Comparison of ENCODE assay signal across 32 cellular contexts in the genomic region with DNA sequence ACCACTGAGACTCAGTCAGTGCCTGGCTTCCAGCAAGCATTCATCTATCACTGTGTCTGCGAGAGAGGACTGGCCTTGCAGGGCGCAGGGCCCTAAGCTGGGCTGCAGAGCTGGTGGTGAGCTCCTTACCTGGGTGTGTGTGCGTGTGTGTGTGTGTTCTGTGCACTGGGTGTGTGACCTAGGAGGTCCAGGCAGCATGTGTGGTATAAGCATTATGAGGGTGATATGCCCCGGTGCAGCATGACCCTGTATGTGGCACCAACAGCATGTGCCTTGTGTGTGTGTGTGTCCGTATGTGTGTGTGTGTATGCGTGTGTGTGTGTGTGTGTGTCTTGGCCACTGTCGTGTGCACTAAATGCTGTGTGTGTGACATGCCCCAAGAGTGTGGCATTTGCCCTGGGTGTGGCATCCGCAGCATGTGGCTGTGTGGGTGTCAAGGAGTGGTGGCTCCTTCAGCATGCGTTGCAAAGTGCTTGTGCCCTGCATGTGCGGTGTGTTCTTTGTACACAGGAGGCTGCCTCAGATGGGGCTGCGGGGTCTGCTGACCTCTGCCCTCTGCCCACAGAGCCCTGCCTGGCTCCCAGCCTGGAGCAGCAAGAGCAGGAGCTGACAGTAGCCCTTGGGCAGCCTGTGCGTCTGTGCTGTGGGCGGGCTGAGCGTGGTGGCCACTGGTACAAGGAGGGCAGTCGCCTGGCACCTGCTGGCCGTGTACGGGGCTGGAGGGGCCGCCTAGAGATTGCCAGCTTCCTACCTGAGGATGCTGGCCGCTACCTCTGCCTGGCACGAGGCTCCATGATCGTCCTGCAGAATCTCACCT. TPM values are rescaled to one million over a fixed set of nuclear protein-coding genes. Genes with fewer than 3 reads are reported as not detected.
A peak's percentile ranks its signal among the peaks of the same experiment; 100 is the strongest.
DNase-seq lines count a peak whose midpoint lies in the region; FAIRE-seq and TF ChIP-seq lines count a peak whose summit lies in the region.
"Had no signal": no experiment of that assay in that cellular context is flagged by ENCODE, and none has a peak within 500 bp of the region (broad histone marks: within the 10 kb centered on the region; RNA-seq: fewer than 3 reads in every experiment).

No MANE protein-coding gene starts in this region.

- TF ChIP-seq CTCF in Peyer's patch (IDR thresholded peaks at IDR 0.05) (no peak), fibroblast of pulmonary artery (IDR thresholded peaks at IDR 0.05; ENCODE audit: low read length, missing control alignments) (no peak), nephron progenitor cell (IDR thresholded peaks at IDR 0.05) (no peak), ascending aorta (IDR thresholded peaks at IDR 0.05) (no peak)

- no peak overlapping the region for H3K4me3 Mint-ChIP-seq in nephron progenitor cell
- H3K4me3 Mint-ChIP-seq: activated CD8-positive, alpha-beta T cell treated with anti-CD3 and anti-CD28 coated beads for 36 hours; activated naive CD8-positive, alpha-beta T cell treated with anti-CD3 and anti-CD28 coated beads for 36 hours; natural killer cell; stimulated activated effector memory CD8-positive, alpha-beta T cell treated with anti-CD3 and anti-CD28 coated beads, Interleukin-12 subunit alpha, Interleukin-12 subunit beta, amount 100 ng/mL, for 72 hours had no signal

- H3K36me3 ChIP-seq in Peyer's patch (peaks cover 0 to 14% (median 0%) of the 10 kb centered on the region in 3 donors), ascending aorta (no peaks in the 10 kb centered on the region)
- H3K36me3 ChIP-seq: gastroesophageal sphincter, left lung had no signal

- no peaks in the 10 kb centered on the region for H3K9me3 ChIP-seq in Peyer's patch
- H3K9me3 ChIP-seq in ascending aorta, result no peaks in the 10 kb centered on the region
- H3K9me3 ChIP-seq: gastroesophageal sphincter, left lung, pancreas had no signal

- H3K4me3 ChIP-seq in Peyer's patch (peak overlapping the region in 1 of 4 donors; percentile 8), fibroblast of pulmonary artery (replicated peaks; ENCODE audit: low read depth, low read length) (no peak overlapping the region), ascending aorta (no peak overlapping the region)
- H3K4me3 ChIP-seq: gastroesophageal sphincter had no signal

- FAIRE-seq in urothelium cell line (lab: Jason Lieb, UNC), result peak; percentile 84
- FAIRE-seq: endometrium, pancreas had no signal

- H3K4me1 Mint-ChIP-seq in nephron progenitor cell, result peaks cover 39% of the 10 kb centered on the region

- intact Hi-C loops in ascending aorta (cut with DNase I), result no loop called here

- peak overlapping the region; percentile 18 for H3K27ac Mint-ChIP-seq in nephron progenitor cell
- H3K27ac Mint-ChIP-seq: activated CD8-positive, alpha-beta T cell treated with anti-CD3 and anti-CD28 coated beads for 36 hours; activated naive CD8-positive, alpha-beta T cell treated with anti-CD3 and anti-CD28 coated beads for 36 hours; natural killer cell; stimulated activated effector memory CD8-positive, alpha-beta T cell treated with anti-CD3 and anti-CD28 coated beads, Interleukin-12 subunit alpha, Interleukin-12 subunit beta, amount 100 ng/mL, for 72 hours had no signal

- peaks cover 0 to 52% (median 4%) of the 10 kb centered on the region in 4 donors for H3K4me1 ChIP-seq in Peyer's patch
- peaks cover 4 to 7% of the 10 kb centered on the region in 2 donors for H3K4me1 ChIP-seq in ascending aorta

- peaks cover 20% of the 10 kb centered on the region for H3K27me3 Mint-ChIP-seq in nephron progenitor cell (ENCODE audit: low read depth, poor library complexity)

- no peaks in the 10 kb centered on the region for H3K9me3 Mint-ChIP-seq in nephron progenitor cell
- H3K9me3 Mint-ChIP-seq: activated CD8-positive, alpha-beta T cell treated with anti-CD3 and anti-CD28 coated beads for 36 hours; activated naive CD8-positive, alpha-beta T cell treated with anti-CD3 and anti-CD28 coated beads for 36 hours; CD4-positive, alpha-beta memory T cell; H9; natural killer cell; stimulated activated effector memory CD8-positive, alpha-beta T cell treated with anti-CD3 and anti-CD28 coated beads, Interleukin-12 subunit alpha, Interleukin-12 subunit beta, amount 100 ng/mL, for 72 hours had no signal

- H3K27ac ChIP-seq in Peyer's patch (peak overlapping the region; percentile 23 to 91 (median 34)), ascending aorta (no peak overlapping the region)
- H3K27ac ChIP-seq: gastroesophageal sphincter, left lung had no signal

- DNase-seq in Peyer's patch (peak in 2 of 3 donors; percentile 65 to 73), fibroblast of pulmonary artery (ENCODE audit: low read depth) (peak; percentile 27), nephron progenitor cell (no peak), urothelium cell line (ENCODE audit: low spot score) (no peak), Ammon's horn (ENCODE audit: low spot score) (no peak), SW 1271 (lab: John Stamatoyannopoulos, UW) (no peak), ascending aorta (ENCODE audit: low spot score in 2 of 2) (no peak)
- DNase-seq: activated CD4-positive, CD25-positive, alpha-beta regulatory T cell; activated CD8-positive, alpha-beta T cell treated with anti-CD3 and anti-CD28 coated beads for 36 hours; activated effector memory CD4-positive, alpha-beta T cell treated with anti-CD3 and anti-CD28 coated beads, Interleukin-2, amount 50 U/mL, for 16 hours; activated naive CD8-positive, alpha-beta T cell treated with anti-CD3 and anti-CD28 coated beads for 36 hours; aorta; CD4-positive, alpha-beta memory T cell; central memory CD4-positive, alpha-beta T cell; DMS153; H9; hypothalamus; left lung; midbrain; natural killer cell; NCI-H1092 treated with DMSO at 0.1 percent for 48 hours; NCI-H187; NCI-H526; NK-92 treated with Interleukin-12 subunit alpha and Interleukin-12 subunit beta, amount 100 ng/mL, for 24 hours; pancreas; PC-3; SHP77; stimulated activated CD4-positive, alpha-beta T cell treated with anti-CD3 and anti-CD28 coated beads, Interleukin-4, amount 100 ng/mL, for 24 hours; T-helper 1 cell had no signal

- H3K27me3 ChIP-seq in Peyer's patch, result no peaks in the 10 kb centered on the region
- H3K27me3 ChIP-seq in ascending aorta, result peaks cover 10% of the 10 kb centered on the region
- H3K27me3 ChIP-seq: pancreas had no signal

- H3K36me3 Mint-ChIP-seq in nephron progenitor cell (ENCODE audit: low read depth), result peaks cover 4% of the 10 kb centered on the region
- H3K36me3 Mint-ChIP-seq: activated naive CD8-positive, alpha-beta T cell treated with anti-CD3 and anti-CD28 coated beads for 36 hours; CD4-positive, alpha-beta memory T cell; natural killer cell had no signal

- no peak for TF ChIP-seq POLR2A in Peyer's patch (IDR thresholded peaks at IDR 0.05)

RNA-seq across cellular contexts. Expression of gene FGFR4, which starts 3.3 kb away (rescaled TPM):
- total RNA-seq in Peyer's patch (100 to 1,000 TPM in 1 of 4 donors, 10 to 100 TPM in 3; 43.0 to 264 (median 72.3) TPM), ascending aorta (0.85 TPM)

RNA-seq across cellular contexts. Expression of gene NSD1, which starts 43.5 kb away (rescaled TPM):
- total RNA-seq in Peyer's patch (100 to 1,000 TPM in 1 of 4 donors, 10 to 100 TPM in 3; 46.4 to 112 (median 50.1) TPM), ascending aorta (22.7 TPM)

Comparison
In these comparisons a context has a peak if more than half of its experiments do, and no peak if none do; other contexts are left out.
1. DNase-seq: peak in Peyer's patch (2 of 3) and fibroblast of pulmonary artery (single experiment); none in nephron progenitor cell (single experiment), urothelium cell line (single experiment), Ammon's horn (single experiment), SW 1271 (0 of 2) and ascending aorta (0 of 2).
2. H3K27ac ChIP-seq: peak in Peyer's patch (4 of 4); none in ascending aorta (0 of 2).
3. RNA of gene FGFR4, which starts 3.3 kb away (total RNA-seq): 43.0 to 264 TPM in Peyer's patch; 0.85 TPM in ascending aorta (single experiment); every median in the first group is over 10 times any median in the second.